ENCODE assay signal across 8 cellular contexts in genomic region chr12:44015333-44015941, GRCh38.
A peak's percentile ranks its signal among the peaks of the same experiment; 100 is the strongest.
DNase-seq lines count a peak whose midpoint lies in the region; ATAC-seq and TF ChIP-seq lines count a peak whose summit lies in the region.

No MANE protein-coding gene starts in this region.

- H3K4me3 Mint-ChIP-seq in endothelial cell (ENCODE audit: unreplicated experiment) = no peak overlapping the region
- H3K4me3 Mint-ChIP-seq in naive thymus-derived CD4-positive, alpha-beta T cell = no peak overlapping the region
- no peak overlapping the region for H3K4me3 Mint-ChIP-seq in stimulated activated memory B cell treated with anti-CD40 and anti-IgM and Interleukin-4, amounts not matched to agents 10 μg/mL and 1 μg/mL and 100 μg/mL, for 72 hours

- H3K9me3 ChIP-seq in GM23248 (ENCODE audit: low read depth) = no peaks in the 10 kb centered on the region
- no peaks in the 10 kb centered on the region for H3K9me3 ChIP-seq in PC-3 (ENCODE audit: low read length)
- no peaks in the 10 kb centered on the region for H3K9me3 ChIP-seq in naive thymus-derived CD4-positive, alpha-beta T cell (ENCODE audit: control insufficient read depth in 2 of 3, low read length in 3 of 3)

- H3K4me2 ChIP-seq in GM23248 (ENCODE audit: unreplicated experiment) (no peak overlapping the region), PC-3 (ENCODE audit: low read length) (no peak overlapping the region)

- no peaks in the 10 kb centered on the region for H3K9me3 Mint-ChIP-seq in endothelial cell (ENCODE audit: unreplicated experiment)
- no peaks in the 10 kb centered on the region for H3K9me3 Mint-ChIP-seq in naive thymus-derived CD4-positive, alpha-beta T cell
- H3K9me3 Mint-ChIP-seq in stimulated activated memory B cell treated with anti-CD40 and anti-IgM and Interleukin-4, amounts not matched to agents 10 μg/mL and 1 μg/mL and 100 μg/mL, for 72 hours = no peaks in the 10 kb centered on the region

- H4K20me1 ChIP-seq in GM23248 (ENCODE audit: insufficient read depth) (no peaks in the 10 kb centered on the region), PC-3 (ENCODE audit: low read length) (no peaks in the 10 kb centered on the region)

- H3K4me1 ChIP-seq in GM23248 (ENCODE audit: insufficient read depth) (0 out of 2 replicates have a peak, but pooled peaks cover 3% of the 10 kb centered on the region), PC-3 (ENCODE audit: insufficient read depth, low read length) (no peaks in the 10 kb centered on the region)
- no peaks in the 10 kb centered on the region for H3K4me1 ChIP-seq in naive thymus-derived CD4-positive, alpha-beta T cell (ENCODE audit: control insufficient read depth in 2 of 2, insufficient read depth in 2 of 2, low read length in 2 of 2)

- CTCF ChIA-PET in PC-3 (lab: Charles Lee) = interaction anchor here (0.5 to 1.3 kb wide), 7 partner anchors 23 to 915 kb away, joined by 3 to 17 read pairs (median 3); no protein-coding TSS in a partner anchor
- CTCF ChIA-PET in naive thymus-derived CD4-positive, alpha-beta T cell (lab: Charles Lee) = interaction anchor here (0.6 to 2.8 kb wide), 7 partner anchors 20 to 933 kb away, joined by 3 to 27 read pairs (median 5); no protein-coding TSS in a partner anchor

- in situ Hi-C loops in GM23248 (cut with MboI) (loop anchor here (25.0 kb wide), 1 partner anchor 897 kb away; no protein-coding TSS in a partner anchor), KBM-7 (cut with MboI; ENCODE audit: low pct_unique_long_range_greater_than_20kb, low sequenced_read_pairs) (loop anchor here (25.0 kb wide), 1 partner anchor 922 kb away; no protein-coding TSS in a partner anchor)

- no peak overlapping the region for H3K4me3 ChIP-seq in GM23248
- H3K4me3 ChIP-seq in PC-3 (ENCODE audit: low read length) = no peak overlapping the region
- H3K4me3 ChIP-seq in naive thymus-derived CD4-positive, alpha-beta T cell (ENCODE audit: low read length) = no peak overlapping the region

- no peaks in the 10 kb centered on the region for H3K4me1 Mint-ChIP-seq in endothelial cell (ENCODE audit: unreplicated experiment)
- peaks cover 0 to 3% (median 0%) of the 10 kb centered on the region in 7 donors for H3K4me1 Mint-ChIP-seq in naive thymus-derived CD4-positive, alpha-beta T cell
- no peaks in the 10 kb centered on the region for H3K4me1 Mint-ChIP-seq in stimulated activated memory B cell treated with anti-CD40 and anti-IgM and Interleukin-4, amounts not matched to agents 10 μg/mL and 1 μg/mL and 100 μg/mL, for 72 hours

- POLR2A ChIA-PET in PC-3 (lab: Charles Lee; ENCODE audit: unreplicated experiment) = no interaction called here
- POLR2A ChIA-PET in naive thymus-derived CD4-positive, alpha-beta T cell (lab: Charles Lee) = interaction anchor here (0.7 kb wide), 1 partner anchor 9 kb away, joined by 5 read pairs; no protein-coding TSS in a partner anchor

- no peaks in the 10 kb centered on the region for H3K27me3 ChIP-seq in GM23248 (replicated peaks; ENCODE audit: insufficient read depth)
- no peaks in the 10 kb centered on the region for H3K27me3 ChIP-seq in PC-3 (ENCODE audit: low read length)
- H3K27me3 ChIP-seq in naive thymus-derived CD4-positive, alpha-beta T cell (ENCODE audit: control insufficient read depth in 2 of 2, insufficient read depth in 2 of 2, low read length in 2 of 2) = no peaks in the 10 kb centered on the region

- no peak overlapping the region for H2AFZ ChIP-seq in GM23248
- no peak overlapping the region for H2AFZ ChIP-seq in PC-3 (ENCODE audit: low read length)

- 1 to 3% methylated on average over 3 of the region's 3 CpGs for WGBS in GM23248 (ENCODE audit: low coverage in 1 of 2, low lambda C conversion rate in 2 of 2, missing lambda C conversion rate in 2 of 2), 2 experiments

- H3K36me3 ChIP-seq in GM23248 (ENCODE audit: low read depth) (no peaks in the 10 kb centered on the region), PC-3 (ENCODE audit: low read depth, low read length) (no peaks in the 10 kb centered on the region)
- H3K36me3 ChIP-seq in naive thymus-derived CD4-positive, alpha-beta T cell (ENCODE audit: control insufficient read depth in 2 of 3, insufficient read depth in 3 of 3, low read length in 3 of 3) = no peaks in the 10 kb centered on the region

- BruUV-seq in PC-3 (replicated peaks; lab: Mats Ljungman, UMichigan) = no TSS peak

- H3K9ac ChIP-seq in GM23248 (no peak overlapping the region), PC-3 (ENCODE audit: low read length) (no peak overlapping the region)

- H3K27ac ChIP-seq in GM23248 = no peak overlapping the region
- no peak overlapping the region for H3K27ac ChIP-seq in PC-3 (ENCODE audit: low read length)
- H3K27ac ChIP-seq in naive thymus-derived CD4-positive, alpha-beta T cell (ENCODE audit: low read depth, low read length) = no peak overlapping the region

- H3K27me3 Mint-ChIP-seq in endothelial cell (ENCODE audit: unreplicated experiment) = no peaks in the 10 kb centered on the region
- H3K27me3 Mint-ChIP-seq in naive thymus-derived CD4-positive, alpha-beta T cell = peaks cover 0 to 3% (median 0%) of the 10 kb centered on the region in 5 donors
- no peaks in the 10 kb centered on the region for H3K27me3 Mint-ChIP-seq in stimulated activated memory B cell treated with anti-CD40 and anti-IgM and Interleukin-4, amounts not matched to agents 10 μg/mL and 1 μg/mL and 100 μg/mL, for 72 hours

- TF ChIP-seq CTCF in PC-3 (conservative IDR thresholded peaks at IDR 0.05; ENCODE audit: low read depth, low read length) (peak; percentile 73), endothelial cell (IDR thresholded peaks at IDR 0.05; ENCODE audit: unreplicated experiment) (peak; percentile 59)

- DNase-seq in SKM-1 treated with dmso at 0.1 percent for 144 hours (lab: John Stamatoyannopoulos, UW; ENCODE audit: unreplicated experiment) (peak; percentile 4), SKM-1 (lab: John Stamatoyannopoulos, UW; ENCODE audit: unreplicated experiment) (no peak), GM23248 (peak; percentile 70), KBM-7 (peak; percentile 59), PC-3 (peak; percentile 79), endothelial cell (ENCODE audit: low spot score) (no peak)
- peak in 7 of 9 donors; percentile 14 to 56 (median 40) for DNase-seq in naive thymus-derived CD4-positive, alpha-beta T cell

- ATAC-seq in PC-3 = peak; percentile 70
- peak; percentile 53 for ATAC-seq in naive thymus-derived CD4-positive, alpha-beta T cell
- ATAC-seq in stimulated activated memory B cell treated with anti-CD40 and anti-IgM and Interleukin-4, amounts not matched to agents 10 μg/mL and 1 μg/mL and 100 μg/mL, for 72 hours = no peak

- H3K9me2 ChIP-seq in GM23248 (ENCODE audit: insufficient read depth) = no peaks in the 10 kb centered on the region
- H3K9me2 ChIP-seq in PC-3 (replicated peaks; ENCODE audit: low read length) = no peaks in the 10 kb centered on the region

- intact Hi-C loops in PC-3 (cut with micrococcal nuclease) = loop anchor here (1.0 to 5.0 kb wide), 6 partner anchors 58 to 916 kb away; no protein-coding TSS in a partner anchor
- intact Hi-C loops in naive thymus-derived CD4-positive, alpha-beta T cell (cut with micrococcal nuclease) = loop anchor here (1.0 to 10.0 kb wide), 5 partner anchors 759 to 933 kb away; no protein-coding TSS in a partner anchor

- no peaks in the 10 kb centered on the region for H3F3A ChIP-seq in GM23248 (ENCODE audit: insufficient read depth)
- H3F3A ChIP-seq in PC-3 (ENCODE audit: low read length, unreplicated experiment) = no peaks in the 10 kb centered on the region

- no peaks in the 10 kb centered on the region for H3K36me3 Mint-ChIP-seq in endothelial cell (ENCODE audit: low read depth, unreplicated experiment)
- peaks cover 0 to 4% (median 0%) of the 10 kb centered on the region in 5 donors for H3K36me3 Mint-ChIP-seq in naive thymus-derived CD4-positive, alpha-beta T cell
- H3K36me3 Mint-ChIP-seq in stimulated activated memory B cell treated with anti-CD40 and anti-IgM and Interleukin-4, amounts not matched to agents 10 μg/mL and 1 μg/mL and 100 μg/mL, for 72 hours = peaks cover 3% of the 10 kb centered on the region

- H3K27ac Mint-ChIP-seq in endothelial cell (ENCODE audit: unreplicated experiment) = no peak overlapping the region
- H3K27ac Mint-ChIP-seq in naive thymus-derived CD4-positive, alpha-beta T cell = no peak overlapping the region
- H3K27ac Mint-ChIP-seq in stimulated activated memory B cell treated with anti-CD40 and anti-IgM and Interleukin-4, amounts not matched to agents 10 μg/mL and 1 μg/mL and 100 μg/mL, for 72 hours = no peak overlapping the region

- H3K79me2 ChIP-seq in GM23248 (ENCODE audit: insufficient read depth) (no peaks in the 10 kb centered on the region), PC-3 (ENCODE audit: low read length) (no peaks in the 10 kb centered on the region)

Comparison
In these comparisons a context has a peak if more than half of its experiments do, and no peak if none do; other contexts are left out.
1. DNase-seq: peak in SKM-1 treated with dmso at 0.1 percent for 144 hours (single experiment), GM23248 (single experiment), KBM-7 (single experiment), PC-3 (single experiment) and naive thymus-derived CD4-positive, alpha-beta T cell (7 of 9); none in SKM-1 (single experiment) and endothelial cell (single experiment).